ENCODE assay signal across 18 cellular contexts in genomic region chr3:14657579-14657978, GRCh38. TPM values are rescaled to one million over a fixed set of nuclear protein-coding genes. Genes with fewer than 3 reads are reported as not detected.
DNase-seq lines count a peak whose midpoint lies in the region; ATAC-seq and TF ChIP-seq lines count a peak whose summit lies in the region.
"Had no signal": no experiment of that assay in that cellular context is flagged by ENCODE, and none has a peak within 500 bp of the region (broad histone marks: within the 10 kb centered on the region; RNA-seq: fewer than 3 reads in every experiment).

No MANE protein-coding gene starts in this region.

- H3K36me3 ChIP-seq in CD4-positive, alpha-beta memory T cell (ENCODE audit: insufficient read depth, low read length): peaks cover 76% of the 10 kb centered on the region

- no peak for TF ChIP-seq CTCF in neural crest cell (conservative IDR thresholded peaks at IDR 0.05)

- H3K36me3 Mint-ChIP-seq in activated T-cell treated with anti-CD3 and anti-CD28 coated beads, Interleukin-2, amount 50 U/mL, for 24 hours (ENCODE audit: low read depth): peaks cover 86% of the 10 kb centered on the region
- peaks cover 44% of the 10 kb centered on the region for H3K36me3 Mint-ChIP-seq in activated T-cell treated with anti-CD3 and anti-CD28 coated beads, Interleukin-2, amount 50 U/mL, for 4 hours (ENCODE audit: insufficient read depth)
- H3K36me3 Mint-ChIP-seq in CD4-positive, alpha-beta memory T cell: peaks cover 57 to 73% of the 10 kb centered on the region in 2 donors
- peaks cover 50% of the 10 kb centered on the region for H3K36me3 Mint-ChIP-seq in activated T-helper 1 cell treated with anti-CD3 and anti-CD28 coated beads, Interleukin-12 subunit alpha, Interleukin-12 subunit beta, Interleukin-2, Interleukin-4 antibody, amounts not matched to agents 30 ng/mL and 10 ng/mL and 1 ng/mL, durations not matched to agents 14 hours and 24 hours and 36 hours (ENCODE audit: low read depth)
- peaks cover 6% of the 10 kb centered on the region for H3K36me3 Mint-ChIP-seq in neural crest cell (ENCODE audit: low read depth)

- no peak for ATAC-seq in activated T-cell treated with anti-CD3 and anti-CD28 coated beads, Interleukin-2, amount 50 U/mL, for 4 hours
- ATAC-seq: Panc1, Right ventricle myocardium inferior had no signal

- H3K9me3 ChIP-seq in CD4-positive, alpha-beta memory T cell (ENCODE audit: control insufficient read depth in 1 of 2, low read length in 2 of 2): no peaks in the 10 kb centered on the region

- no peak overlapping the region for H3K4me3 Mint-ChIP-seq in activated T-cell treated with anti-CD3 and anti-CD28 coated beads, Interleukin-2, amount 50 U/mL, for 24 hours
- no peak overlapping the region for H3K4me3 Mint-ChIP-seq in activated T-cell treated with anti-CD3 and anti-CD28 coated beads, Interleukin-2, amount 50 U/mL, for 4 hours
- peak overlapping the region in 1 of 8 donors; percentile 3 for H3K4me3 Mint-ChIP-seq in CD4-positive, alpha-beta memory T cell
- no peak overlapping the region for H3K4me3 Mint-ChIP-seq in activated T-helper 1 cell treated with anti-CD3 and anti-CD28 coated beads, Interleukin-12 subunit alpha, Interleukin-12 subunit beta, Interleukin-2, Interleukin-4 antibody, amounts not matched to agents 30 ng/mL and 10 ng/mL and 1 ng/mL, durations not matched to agents 14 hours and 24 hours and 36 hours
- H3K4me3 Mint-ChIP-seq in neural crest cell: no peak overlapping the region
- H3K4me3 Mint-ChIP-seq: CD14-positive monocyte, H9 had no signal

- H3K9me3 Mint-ChIP-seq in activated T-cell treated with anti-CD3 and anti-CD28 coated beads, Interleukin-2, amount 50 U/mL, for 24 hours: no peaks in the 10 kb centered on the region
- H3K9me3 Mint-ChIP-seq in activated T-cell treated with anti-CD3 and anti-CD28 coated beads, Interleukin-2, amount 50 U/mL, for 4 hours: no peaks in the 10 kb centered on the region
- no peaks in the 10 kb centered on the region for H3K9me3 Mint-ChIP-seq in CD4-positive, alpha-beta memory T cell
- no peaks in the 10 kb centered on the region for H3K9me3 Mint-ChIP-seq in activated T-helper 1 cell treated with anti-CD3 and anti-CD28 coated beads, Interleukin-12 subunit alpha, Interleukin-12 subunit beta, Interleukin-2, Interleukin-4 antibody, amounts not matched to agents 30 ng/mL and 10 ng/mL and 1 ng/mL, durations not matched to agents 14 hours and 24 hours and 36 hours
- H3K9me3 Mint-ChIP-seq in neural crest cell: no peaks in the 10 kb centered on the region
- H3K9me3 Mint-ChIP-seq: CD14-positive monocyte, H9 had no signal

- no peak overlapping the region for H3K27ac ChIP-seq in CD4-positive, alpha-beta memory T cell (ENCODE audit: low read depth, low read length)

- no peak for DNase-seq in activated T-cell treated with anti-CD3 and anti-CD28 coated beads, Interleukin-2, amount 50 U/mL, for 24 hours
- no peak for DNase-seq in activated T-cell treated with anti-CD3 and anti-CD28 coated beads, Interleukin-2, amount 50 U/mL, for 4 hours
- DNase-seq in CD4-positive, alpha-beta memory T cell: no peak
- DNase-seq in activated T-helper 1 cell treated with anti-CD3 and anti-CD28 coated beads, Interleukin-12 subunit alpha, Interleukin-12 subunit beta, Interleukin-2, Interleukin-4 antibody, amounts not matched to agents 30 ng/mL and 10 ng/mL and 1 ng/mL, durations not matched to agents 14 hours and 24 hours and 36 hours (ENCODE audit: low spot score): no peak
- DNase-seq in neural crest cell (ENCODE audit: low read depth, low spot score) (no peak), MV-4-11 (lab: John Stamatoyannopoulos, UW) (no peak), cortex of kidney (lab: John Stamatoyannopoulos, UW) (no peak)
- DNase-seq in stimulated activated CD4-positive, alpha-beta T cell treated with anti-CD3 and anti-CD28 coated beads, Interleukin-1b, Interleukin-23, amount 100 ng/mL, for 48 hours: no peak
- DNase-seq: DMS79, H9, Karpas-422, NCI-H2029, NCI-H2171 treated with DMSO at 0.1 percent for 48 hours, NCI-H82 had no signal

- CTCF ChIA-PET in CD4-positive, alpha-beta memory T cell (lab: Charles Lee; ENCODE audit: partially characterized antibody): no interaction called here

- peaks cover 34% of the 10 kb centered on the region for H3K4me1 Mint-ChIP-seq in activated T-cell treated with anti-CD3 and anti-CD28 coated beads, Interleukin-2, amount 50 U/mL, for 24 hours (ENCODE audit: low read depth)
- H3K4me1 Mint-ChIP-seq in activated T-cell treated with anti-CD3 and anti-CD28 coated beads, Interleukin-2, amount 50 U/mL, for 4 hours (ENCODE audit: low read depth): peaks cover 29% of the 10 kb centered on the region
- H3K4me1 Mint-ChIP-seq in CD4-positive, alpha-beta memory T cell: peaks cover 22 to 44% (median 32%) of the 10 kb centered on the region in 4 donors
- H3K4me1 Mint-ChIP-seq in activated T-helper 1 cell treated with anti-CD3 and anti-CD28 coated beads, Interleukin-12 subunit alpha, Interleukin-12 subunit beta, Interleukin-2, Interleukin-4 antibody, amounts not matched to agents 30 ng/mL and 10 ng/mL and 1 ng/mL, durations not matched to agents 14 hours and 24 hours and 36 hours (ENCODE audit: low read depth): peaks cover 29% of the 10 kb centered on the region
- peaks cover 8% of the 10 kb centered on the region for H3K4me1 Mint-ChIP-seq in neural crest cell

- no peaks in the 10 kb centered on the region for H3K27me3 ChIP-seq in CD4-positive, alpha-beta memory T cell (ENCODE audit: insufficient read depth, low read length)

- intact Hi-C loops in CD4-positive, alpha-beta memory T cell (cut with micrococcal nuclease): no loop called here
- intact Hi-C loops in activated T-helper 1 cell treated with anti-CD3 and anti-CD28 coated beads, Interleukin-12 subunit alpha, Interleukin-12 subunit beta, Interleukin-2, Interleukin-4 antibody, amounts not matched to agents 30 ng/mL and 10 ng/mL and 1 ng/mL, durations not matched to agents 14 hours and 24 hours and 36 hours (cut with micrococcal nuclease): loop anchor here (10.0 kb wide), 1 partner anchor 1173 kb away; the partner anchor contains the start of gene HDAC11

- H3K27me3 Mint-ChIP-seq in activated T-cell treated with anti-CD3 and anti-CD28 coated beads, Interleukin-2, amount 50 U/mL, for 24 hours: no peaks in the 10 kb centered on the region
- H3K27me3 Mint-ChIP-seq in activated T-cell treated with anti-CD3 and anti-CD28 coated beads, Interleukin-2, amount 50 U/mL, for 4 hours (ENCODE audit: low read depth): no peaks in the 10 kb centered on the region
- H3K27me3 Mint-ChIP-seq in CD4-positive, alpha-beta memory T cell: no peaks in the 10 kb centered on the region
- no peaks in the 10 kb centered on the region for H3K27me3 Mint-ChIP-seq in activated T-helper 1 cell treated with anti-CD3 and anti-CD28 coated beads, Interleukin-12 subunit alpha, Interleukin-12 subunit beta, Interleukin-2, Interleukin-4 antibody, amounts not matched to agents 30 ng/mL and 10 ng/mL and 1 ng/mL, durations not matched to agents 14 hours and 24 hours and 36 hours (ENCODE audit: insufficient read depth)
- H3K27me3 Mint-ChIP-seq in neural crest cell (ENCODE audit: low read depth): no peaks in the 10 kb centered on the region

- H3K4me3 ChIP-seq in CD4-positive, alpha-beta memory T cell (ENCODE audit: low read length in 2 of 2): no peak overlapping the region

- H3K27ac Mint-ChIP-seq in activated T-cell treated with anti-CD3 and anti-CD28 coated beads, Interleukin-2, amount 50 U/mL, for 24 hours: peak overlapping the region; percentile 58
- H3K27ac Mint-ChIP-seq in CD4-positive, alpha-beta memory T cell: peak overlapping the region in 5 of 7 donors; percentile 3 to 80 (median 42)
- H3K27ac Mint-ChIP-seq in activated T-helper 1 cell treated with anti-CD3 and anti-CD28 coated beads, Interleukin-12 subunit alpha, Interleukin-12 subunit beta, Interleukin-2, Interleukin-4 antibody, amounts not matched to agents 30 ng/mL and 10 ng/mL and 1 ng/mL, durations not matched to agents 14 hours and 24 hours and 36 hours: peak overlapping the region; percentile 37
- H3K27ac Mint-ChIP-seq in neural crest cell (ENCODE audit: unreplicated experiment): peak overlapping the region; percentile 58
- H3K27ac Mint-ChIP-seq: H9 had no signal

- peaks cover 27% of the 10 kb centered on the region for H3K4me1 ChIP-seq in CD4-positive, alpha-beta memory T cell (ENCODE audit: insufficient read depth, low read length)

- POLR2A ChIA-PET in CD4-positive, alpha-beta memory T cell (lab: Charles Lee; ENCODE audit: partially characterized antibody): no interaction called here

RNA-seq across cellular contexts. Expression of gene CCDC174, which starts 6.0 kb away (rescaled TPM):
- total RNA-seq in activated T-cell treated with anti-CD3 and anti-CD28 coated beads, Interleukin-2, amount 50 U/mL, for 4 hours: 10 to 100 TPM; 13.7 to 18.2 (median 15.4) TPM
- 10 to 100 TPM; 45.9 to 51.8 TPM for total RNA-seq in CD4-positive, alpha-beta memory T cell
- 10 to 100 TPM; 20.0 to 28.3 TPM for polyA plus RNA-seq in CD4-positive, alpha-beta memory T cell
- total RNA-seq in activated T-helper 1 cell treated with anti-CD3 and anti-CD28 coated beads, Interleukin-12 subunit alpha, Interleukin-12 subunit beta, Interleukin-2, Interleukin-4 antibody, amounts not matched to agents 30 ng/mL and 10 ng/mL and 1 ng/mL, durations not matched to agents 14 hours and 24 hours and 36 hours: 16.6 and 21.7 TPM in 2 replicates
- 18.5 and 21.1 TPM in 2 replicates for total RNA-seq in neural crest cell

RNA-seq across cellular contexts. Expression of gene C3orf20, which starts 17.4 kb away (rescaled TPM):
- total RNA-seq in activated T-cell treated with anti-CD3 and anti-CD28 coated beads, Interleukin-2, amount 50 U/mL, for 4 hours: under 1 TPM in 2 of 3 donors, not detected in 1; 0.08 to 0.14 TPM
- under 1 TPM; 0.38 to 0.44 TPM for total RNA-seq in CD4-positive, alpha-beta memory T cell
- not detected for polyA plus RNA-seq in CD4-positive, alpha-beta memory T cell
- 0.26 and 0.32 TPM in 2 replicates for total RNA-seq in activated T-helper 1 cell treated with anti-CD3 and anti-CD28 coated beads, Interleukin-12 subunit alpha, Interleukin-12 subunit beta, Interleukin-2, Interleukin-4 antibody, amounts not matched to agents 30 ng/mL and 10 ng/mL and 1 ng/mL, durations not matched to agents 14 hours and 24 hours and 36 hours
- total RNA-seq in neural crest cell: 0.14 TPM in 1 of 2 replicates, not detected in the other
- total RNA-seq: H9, NCI-H460, Right ventricle myocardium inferior had no signal
- polyA plus RNA-seq: CD14-positive monocyte had no signal
